18 cellular contexts compared by ENCODE assay signal in the genomic region with DNA sequence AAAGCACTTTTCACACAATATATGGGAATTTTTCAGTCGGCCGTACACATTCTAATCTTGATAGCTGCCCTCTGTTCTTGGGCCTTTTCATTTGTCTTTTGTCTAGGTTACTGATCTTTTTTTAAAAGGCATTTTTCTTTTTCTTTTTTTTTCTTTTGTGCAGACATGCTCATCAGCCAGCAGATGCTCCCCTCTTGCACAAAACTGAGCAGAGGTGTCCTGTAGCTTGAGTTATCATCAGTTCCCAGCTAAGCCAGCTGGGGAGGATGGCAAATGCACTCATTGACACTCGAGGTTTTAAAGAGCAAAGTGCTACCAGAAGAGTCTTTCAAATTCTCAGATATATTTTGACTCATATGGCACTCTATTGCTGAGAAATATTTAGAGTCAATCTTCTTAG.
DNase-seq lines count a peak whose midpoint lies in the region; ATAC-seq, FAIRE-seq and TF ChIP-seq lines count a peak whose summit lies in the region.
"Had no signal": no experiment of that assay in that cellular context is flagged by ENCODE, and none has a peak within 500 bp of the region (broad histone marks: within the 10 kb centered on the region; RNA-seq: fewer than 3 reads in every experiment).

No MANE protein-coding gene starts in this region.

- POLR2A ChIA-PET in H1 (lab: Charles Lee; ENCODE audit: partially characterized antibody), result no interaction called here

- H2BK15ac ChIP-seq in H1 (ENCODE audit: low read length), result no peak overlapping the region

- no peak for FAIRE-seq in H1 (lab: Jason Lieb, UNC)
- FAIRE-seq: endothelial cell of umbilical vein had no signal

- no peak overlapping the region for H3K9ac ChIP-seq in H1 (replicated peaks in 1 of 4; ENCODE audit: extremely low read depth in 1 of 4, low read depth in 3 of 4, low read length in 3 of 4)

- H3K14ac ChIP-seq in H1 (ENCODE audit: insufficient read length), result no peak overlapping the region

- TF ChIP-seq CTCF in H1 (IDR thresholded peaks at IDR 0.05; ENCODE audit: control extremely low read depth in 1 of 3, insufficient read depth in 1 of 3, low read depth in 1 of 3, low read length in 3 of 3) (peak in 1 of 3 experiments; percentile 17; a peak in 1 of 4 replicates), upper lobe of right lung (IDR thresholded peaks at IDR 0.05) (no peak)

- no peak overlapping the region for H3K4me2 ChIP-seq in H1 (ENCODE audit: insufficient read depth in 1 of 2, low read depth in 2 of 2, low read length in 2 of 2)

- no peak for TF ChIP-seq EP300 in H1 (IDR thresholded peaks at IDR 0.05; ENCODE audit: borderline replicate concordance in 1 of 2, low read depth in 2 of 2, low read length in 2 of 2)

- no peak overlapping the region for H2AK5ac ChIP-seq in H1 (ENCODE audit: low read depth, low read length)

- no peak overlapping the region for H2BK12ac ChIP-seq in H1 (ENCODE audit: low read depth, low read length)

- no peak overlapping the region for H3K23ac ChIP-seq in H1 (ENCODE audit: insufficient read length)

- H3K79me2 ChIP-seq in H1 (ENCODE audit: control insufficient read depth in 1 of 2, insufficient read depth in 2 of 2, low read length in 2 of 2), result no peaks in the 10 kb centered on the region

- no peak overlapping the region for H2BK20ac ChIP-seq in H1 (ENCODE audit: low read length)

- H2AFZ ChIP-seq in H1 (ENCODE audit: low read length), result no peak overlapping the region

- H3K4me3 ChIP-seq in H1 (ENCODE audit: extremely low read depth in 1 of 4, insufficient read depth in 2 of 4, low read depth in 3 of 4, low read length in 4 of 4), result no peak overlapping the region
- no peak overlapping the region for H3K4me3 ChIP-seq in upper lobe of right lung
- H3K4me3 ChIP-seq: ascending aorta, colonic mucosa, stomach, uterus had no signal

- ATAC-seq in GM21447 (IDR thresholded peaks at IDR 0.05; ENCODE audit: unreplicated experiment) (no peak), upper lobe of right lung (no peak)
- ATAC-seq: naive thymus-derived CD8-positive, alpha-beta T cell had no signal

- H3K27me3 ChIP-seq in H1 (replicated peaks in 1 of 4; ENCODE audit: control insufficient read depth in 3 of 4, extremely low read depth in 1 of 4, insufficient read depth in 3 of 4, low read length in 3 of 4) (no peaks in the 10 kb centered on the region), upper lobe of right lung (no peaks in the 10 kb centered on the region)
- H3K27me3 ChIP-seq: ascending aorta, colonic mucosa, stomach, uterus had no signal

- no peaks in the 10 kb centered on the region for H3K23me2 ChIP-seq in H1 (ENCODE audit: low read depth, low read length)

- H4K91ac ChIP-seq in H1 (replicated peaks; ENCODE audit: insufficient read length, low read length), result no peak overlapping the region

- H4K20me1 ChIP-seq in H1 (replicated peaks in 1 of 2; ENCODE audit: control insufficient read depth in 1 of 2, insufficient read depth in 2 of 2, low read length in 2 of 2), result no peaks in the 10 kb centered on the region

- no peaks in the 10 kb centered on the region for H3K79me1 ChIP-seq in H1 (ENCODE audit: low read depth, low read length)

- TF ChIP-seq POLR2A in H1 (IDR thresholded peaks at IDR 0.05; ENCODE audit: control extremely low read depth in 1 of 2, low read depth in 2 of 2, low read length in 2 of 2), result no peak

- no peak overlapping the region for H3K56ac ChIP-seq in H1 (replicated peaks; ENCODE audit: insufficient read length, low read depth, low read length)

- intact Hi-C loops in upper lobe of right lung (cut with DNase I), result no loop called here

- H3K36me3 ChIP-seq in H1 (ENCODE audit: control insufficient read depth in 2 of 4, insufficient read depth in 4 of 4, low read length in 3 of 4) (no peaks in the 10 kb centered on the region), upper lobe of right lung (no peaks in the 10 kb centered on the region)
- H3K36me3 ChIP-seq: ascending aorta, colonic mucosa, stomach, uterus had no signal

- H3K4me1 ChIP-seq in H1 (replicated peaks in 1 of 4; ENCODE audit: control insufficient read depth in 3 of 4, insufficient read depth in 4 of 4, low read length in 3 of 4), result no peaks in the 10 kb centered on the region; a peak in 1 of 7 replicates
- no peaks in the 10 kb centered on the region for H3K4me1 ChIP-seq in upper lobe of right lung
- H3K4me1 ChIP-seq: ascending aorta, colonic mucosa, uterus had no signal

- H3K4ac ChIP-seq in H1 (replicated peaks; ENCODE audit: insufficient read length, low read depth, low read length), result no peak overlapping the region

- H2BK120ac ChIP-seq in H1 (replicated peaks; ENCODE audit: low read depth, low read length), result no peak overlapping the region

- H3K27ac ChIP-seq in H1 (ENCODE audit: low read depth, low read length) (no peak overlapping the region), upper lobe of right lung (no peak overlapping the region)
- H3K27ac ChIP-seq: ascending aorta, C4-2B, colonic mucosa, stomach, uterus had no signal

- no peak overlapping the region for H3K18ac ChIP-seq in H1 (ENCODE audit: extremely low read depth, low read length)

- H3K9me3 ChIP-seq in H1 (ENCODE audit: insufficient read depth in 2 of 2, low read depth in 1 of 2, low read length in 1 of 2) (peaks cover 0 to 2% of the 10 kb centered on the region in 2 experiments; a peak in 1 of 4 replicates), upper lobe of right lung (no peaks in the 10 kb centered on the region)
- H3K9me3 ChIP-seq: ascending aorta, colonic mucosa, stomach, uterus had no signal

- 98% methylated on average over 3 of the region's 3 CpGs; no CpG with 5 or more reads in 1 of the 2 experiments for WGBS in H1 (ENCODE audit: extremely low coverage in 1 of 2, insufficient coverage in 1 of 2, insufficient read length in 1 of 2, insufficient replicate concordance in 2 of 2, low coverage in 1 of 2, low lambda C conversion rate in 2 of 2, missing lambda C conversion rate in 1 of 2), 2 experiments

- DNase-seq in NCI-H345 (lab: John Stamatoyannopoulos, UW) (peak; percentile 45), NCI-H345 treated with DMSO at 0.1 percent for 48 hours (lab: John Stamatoyannopoulos, UW; ENCODE audit: unreplicated experiment) (no peak), NCI-H524 (lab: John Stamatoyannopoulos, UW) (peak; percentile 56 to 84), H1 (ENCODE audit: low read depth in 1 of 2, low spot score in 2 of 2) (no peak), putamen (ENCODE audit: low spot score) (peak; percentile 25), upper lobe of right lung (no peak)
- no peak for DNase-seq in activated effector memory CD4-positive, alpha-beta T cell treated with anti-CD3 and anti-CD28 coated beads, Interleukin-2, amount 50 U/mL, for 16 hours
- DNase-seq: activated CD8-positive, alpha-beta memory T cell treated with anti-CD3 and anti-CD28 coated beads, Interleukin-2, amount 50 U/mL, for 48 hours; colonic mucosa; foreskin melanocyte; naive thymus-derived CD8-positive, alpha-beta T cell; NCI-H187 treated with DMSO at 0.1 percent for 48 hours; stomach; uterus had no signal

- no peak overlapping the region for H4K5ac ChIP-seq in H1 (ENCODE audit: insufficient read length, low read depth, low read length)

- CTCF ChIA-PET in H1 (lab: Charles Lee; ENCODE audit: partially characterized antibody), result interaction anchor here (1.2 kb wide), 1 partner anchor 16 kb away, joined by 4 read pairs; no protein-coding TSS in a partner anchor

- H2BK5ac ChIP-seq in H1 (ENCODE audit: low read depth, low read length), result no peak overlapping the region

- TF ChIP-seq RAD21 in H1 (IDR thresholded peaks at IDR 0.05 in 1 of 2, conservative IDR thresholded peaks at IDR 0.05 in 1 of 2; ENCODE audit: low read depth in 2 of 2, low read length in 2 of 2), result peak; percentile 40 to 49; a peak in 3 of 4 replicates

- H4K8ac ChIP-seq in H1 (ENCODE audit: extremely low read depth, insufficient read depth, low read length), result no peak overlapping the region

TF ChIP-seq in H1, 55 proteins besides CTCF, POLR2A, EP300 and RAD21:
- TF ChIP-seq, protein P1, sequence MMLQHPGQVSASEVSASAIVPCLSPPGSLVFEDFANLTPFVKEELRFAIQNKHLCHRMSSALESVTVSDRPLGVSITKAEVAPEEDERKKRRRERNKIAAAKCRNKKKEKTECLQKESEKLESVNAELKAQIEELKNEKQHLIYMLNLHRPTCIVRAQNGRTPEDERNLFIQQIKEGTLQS (IDR thresholded peaks at IDR 0.05; ENCODE audit: insufficient read depth, low read depth, low read length), result no peak
- TF ChIP-seq SIRT6 (IDR thresholded peaks at IDR 0.05; ENCODE audit: low read length), result no peak
- no peak for TF ChIP-seq TAF1 (IDR thresholded peaks at IDR 0.05; ENCODE audit: low read depth, low read length)
- TF ChIP-seq, protein P2, sequence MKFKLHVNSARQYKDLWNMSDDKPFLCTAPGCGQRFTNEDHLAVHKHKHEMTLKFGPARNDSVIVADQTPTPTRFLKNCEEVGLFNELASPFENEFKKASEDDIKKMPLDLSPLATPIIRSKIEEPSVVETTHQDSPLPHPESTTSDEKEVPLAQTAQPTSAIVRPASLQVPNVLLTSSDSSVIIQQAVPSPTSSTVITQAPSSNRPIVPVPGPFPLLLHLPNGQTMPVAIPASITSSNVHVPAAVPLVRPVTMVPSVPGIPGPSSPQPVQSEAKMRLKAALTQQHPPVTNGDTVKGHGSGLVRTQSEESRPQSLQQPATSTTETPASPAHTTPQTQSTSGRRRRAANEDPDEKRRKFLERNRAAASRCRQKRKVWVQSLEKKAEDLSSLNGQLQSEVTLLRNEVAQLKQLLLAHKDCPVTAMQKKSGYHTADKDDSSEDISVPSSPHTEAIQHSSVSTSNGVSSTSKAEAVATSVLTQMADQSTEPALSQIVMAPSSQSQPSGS (IDR thresholded peaks at IDR 0.05; ENCODE audit: low read length), result no peak
- no peak for TF ChIP-seq NRF1 (IDR thresholded peaks at IDR 0.05; ENCODE audit: low read depth, low read length)
- no peak for TF ChIP-seq SP1 (IDR thresholded peaks at IDR 0.05; ENCODE audit: low read depth, low read length)
- TF ChIP-seq CHD2 (IDR thresholded peaks at IDR 0.05; ENCODE audit: low read length), result no peak
- no peak for TF ChIP-seq CREB1 (IDR thresholded peaks at IDR 0.05)
- TF ChIP-seq NANOG (IDR thresholded peaks at IDR 0.05; ENCODE audit: insufficient read depth, low read depth, low read length, poor library complexity, severe bottlenecking), result no peak
- no peak for TF ChIP-seq CTBP2 (IDR thresholded peaks at IDR 0.05; ENCODE audit: borderline replicate concordance, insufficient read depth, insufficient read length, low read length)
- TF ChIP-seq SIN3A (conservative IDR thresholded peaks at IDR 0.05 in 1 of 2, IDR thresholded peaks at IDR 0.05 in 1 of 2; ENCODE audit: low read depth in 1 of 2, low read length in 2 of 2), result no peak
- TF ChIP-seq TAF7 (optimal IDR thresholded peaks at IDR 0.05; ENCODE audit: borderline replicate concordance, low read depth, low read length), result no peak
- no peak for TF ChIP-seq FOSL1 (IDR thresholded peaks at IDR 0.05; ENCODE audit: insufficient read depth, low read depth, low read length)
- no peak for TF ChIP-seq SRF (IDR thresholded peaks at IDR 0.05; ENCODE audit: low read depth, low read length)
- no peak for TF ChIP-seq CHD1 (IDR thresholded peaks at IDR 0.05; ENCODE audit: low read depth, low read length)
- no peak for TF ChIP-seq TCF12 (IDR thresholded peaks at IDR 0.05; ENCODE audit: low read depth, low read length)

Comparison
In these comparisons a context has a peak if more than half of its experiments do, and no peak if none do; other contexts are left out.
1. DNase-seq: peak in NCI-H345 (single experiment), NCI-H524 (2 of 2) and putamen (single experiment); none in NCI-H345 treated with DMSO at 0.1 percent for 48 hours (single experiment), H1 (0 of 2), activated effector memory CD4-positive, alpha-beta T cell treated with anti-CD3 and anti-CD28 coated beads, Interleukin-2, amount 50 U/mL, for 16 hours (single experiment) and upper lobe of right lung (single experiment).